Comparison of ENCODE assay signal across 1 cellular context in genomic region chr10:70053896-70054641, GRCh38.
TF ChIP-seq lines count a peak whose summit lies in the region.

No MANE protein-coding gene starts in this region.

TF ChIP-seq in HepG2, 621 proteins besides CTCF, POLR2A, EP300 and RAD21 (continued from another document):
- TF ChIP-seq ZHX2 (IDR thresholded peaks at IDR 0.05; ENCODE audit: low read depth) (no peak), ZHX2 (CRISPR knock-in tag; IDR thresholded peaks at IDR 0.05; ENCODE audit: borderline replicate concordance) (peak; percentile 31; the same call in 1 of the 2 replicates), RFXANK (CRISPR knock-in tag; IDR thresholded peaks at IDR 0.05) (no peak), PATZ1 (CRISPR knock-in tag; IDR thresholded peaks at IDR 0.05) (peak; percentile 42; the same call in 1 of the 2 replicates), ZNF605 (CRISPR knock-in tag; IDR thresholded peaks at IDR 0.05) (0 out of 2 replicates have a peak, but pooled peaks have one; percentile 20), CENPBD1 (CRISPR knock-in tag; IDR thresholded peaks at IDR 0.05; ENCODE audit: borderline replicate concordance, low read depth) (no peak), ZNF407 (CRISPR knock-in tag; IDR thresholded peaks at IDR 0.05; ENCODE audit: not compliant biosample characterization) (peak; percentile 53), MEIS1 (CRISPR knock-in tag; IDR thresholded peaks at IDR 0.05; ENCODE audit: borderline replicate concordance) (no peak), ZNF883 (CRISPR knock-in tag; IDR thresholded peaks at IDR 0.05; ENCODE audit: not compliant biosample characterization) (peak; percentile 68), BRCA1 (CRISPR knock-in tag; IDR thresholded peaks at IDR 0.05) (peak; percentile 45; the same call in 1 of the 2 replicates), ZNF772 (CRISPR knock-in tag; IDR thresholded peaks at IDR 0.05) (0 out of 2 replicates have a peak, but pooled peaks have one; percentile 61), HDAC1 (CRISPR knock-in tag; IDR thresholded peaks at IDR 0.05) (0 out of 2 replicates have a peak, but pooled peaks have one; percentile 44), ZMYM3 (CRISPR knock-in tag; IDR thresholded peaks at IDR 0.05) (peak; percentile 62; the same call in 1 of the 2 replicates), ZNF646 (CRISPR knock-in tag; IDR thresholded peaks at IDR 0.05) (0 out of 2 replicates have a peak, but pooled peaks have one; percentile 21), MXD3 (CRISPR knock-in tag; IDR thresholded peaks at IDR 0.05) (peak; percentile 30; the same call in 1 of the 2 replicates), KDM1A (CRISPR knock-in tag; IDR thresholded peaks at IDR 0.05) (peak; percentile 98), ZNF776 (CRISPR knock-in tag; IDR thresholded peaks at IDR 0.05) (no peak), BORCS8-MEF2B (CRISPR knock-in tag; IDR thresholded peaks at IDR 0.05) (0 out of 2 replicates have a peak, but pooled peaks have one; percentile 49), PPARG (CRISPR knock-in tag; conservative IDR thresholded peaks at IDR 0.05) (no peak), ZNF331 (CRISPR knock-in tag; IDR thresholded peaks at IDR 0.05) (0 out of 2 replicates have a peak, but pooled peaks have one; percentile 22), TFDP2 (CRISPR knock-in tag; IDR thresholded peaks at IDR 0.05) (peak; percentile 32; the same call in 1 of the 2 replicates), HDAC2 (CRISPR knock-in tag; IDR thresholded peaks at IDR 0.05) (peak; percentile 38; the same call in 1 of the 2 replicates)
